Comparison of ENCODE assay signal across 10 cellular contexts in genomic region chr11:117020287-117020686, GRCh38.
A peak's percentile ranks its signal among the peaks of the same experiment; 100 is the strongest.
DNase-seq lines count a peak whose midpoint lies in the region; ATAC-seq, FAIRE-seq and TF ChIP-seq lines count a peak whose summit lies in the region.
"Had no signal": no experiment of that assay in that cellular context is flagged by ENCODE, and none has a peak within 500 bp of the region (broad histone marks: within the 10 kb centered on the region; RNA-seq: fewer than 3 reads in every experiment).

No MANE protein-coding gene starts in this region.

- peaks cover 77% of the 10 kb centered on the region for H3K79me2 ChIP-seq in OCI-LY1 (ENCODE audit: insufficient read depth, low read length)
- H3K79me2 ChIP-seq in hepatocyte, result peaks cover 80% of the 10 kb centered on the region
- peaks cover 11% of the 10 kb centered on the region for H3K79me2 ChIP-seq in mesendoderm (ENCODE audit: control insufficient read depth, insufficient read depth, low read length)

- no peak for FAIRE-seq in D721Med (lab: Jason Lieb, UNC)

- POLR2A ChIA-PET in A673 (lab: Charles Lee; ENCODE audit: low non-redundant PET), result no interaction called here

- WGBS in hepatocyte (ENCODE audit: low lambda C conversion rate, missing lambda C conversion rate), result 94% methylated on average over 1 of the region's 1 CpG
- WGBS in mesendoderm (ENCODE audit: extremely low coverage, insufficient coverage, low lambda C conversion rate), result no CpG with 5 or more reads among the region's 1 CpG

- H3K27me3 ChIP-seq in A673 (replicated peaks; ENCODE audit: insufficient read depth, low read depth, low read length, poor library complexity) (no peaks in the 10 kb centered on the region), OCI-LY1 (ENCODE audit: insufficient read depth, low read length) (no peaks in the 10 kb centered on the region), hepatocyte (no peaks in the 10 kb centered on the region), mesendoderm (ENCODE audit: insufficient read depth, low read length, poor library complexity) (no peaks in the 10 kb centered on the region)

- no peak overlapping the region for H2BK120ac ChIP-seq in mesendoderm (ENCODE audit: low read depth, low read length)

- no peaks in the 10 kb centered on the region for H3K9me2 ChIP-seq in OCI-LY1 (ENCODE audit: low read depth, low read length)
- H3K9me2 ChIP-seq in hepatocyte (replicated peaks; ENCODE audit: insufficient read depth), result no peaks in the 10 kb centered on the region

- H3K4me1 ChIP-seq in A673 (ENCODE audit: insufficient read depth, low read length, poor library complexity, severe bottlenecking) (peaks cover 65% of the 10 kb centered on the region), OCI-LY1 (ENCODE audit: insufficient read depth, low read length, severe bottlenecking) (peaks cover 53% of the 10 kb centered on the region), hepatocyte (ENCODE audit: insufficient read depth) (peaks cover 30% of the 10 kb centered on the region), mesendoderm (ENCODE audit: control insufficient read depth, low read depth, low read length) (no peaks in the 10 kb centered on the region)

- TF ChIP-seq CTCF in A673 (conservative IDR thresholded peaks at IDR 0.05; ENCODE audit: low read depth, low read length) (no peak), OCI-LY1 (IDR thresholded peaks at IDR 0.05; ENCODE audit: low read length) (no peak), hepatocyte (IDR thresholded peaks at IDR 0.05; ENCODE audit: poor library complexity) (no peak), D721Med (IDR thresholded peaks at IDR 0.05; ENCODE audit: insufficient read depth, missing control alignments) (no peak)

- no peak overlapping the region for H3K4me2 ChIP-seq in OCI-LY1 (ENCODE audit: low read length)
- peak overlapping the region; percentile 70 for H3K4me2 ChIP-seq in hepatocyte
- no peak overlapping the region for H3K4me2 ChIP-seq in mesendoderm (ENCODE audit: low read length)

- H4K8ac ChIP-seq in mesendoderm (ENCODE audit: low read depth, low read length), result no peak overlapping the region

- H2BK15ac ChIP-seq in mesendoderm (replicated peaks; ENCODE audit: low read depth), result no peak overlapping the region

- peaks cover 8% of the 10 kb centered on the region for H3K79me1 ChIP-seq in mesendoderm (ENCODE audit: low read length)

- no peak overlapping the region for H4K5ac ChIP-seq in mesendoderm (ENCODE audit: low read length)

- no peaks in the 10 kb centered on the region; the same call in 1 of the 2 replicates for H3F3A ChIP-seq in OCI-LY1 (ENCODE audit: insufficient read depth, low read length)

- no peak overlapping the region for H3K56ac ChIP-seq in mesendoderm (ENCODE audit: low read length)

- H3K9me3 ChIP-seq in A673 (ENCODE audit: low read depth, low read length, poor library complexity, severe bottlenecking), result peaks cover 10% of the 10 kb centered on the region
- no peaks in the 10 kb centered on the region for H3K9me3 ChIP-seq in OCI-LY1 (ENCODE audit: low read length)
- H3K9me3 ChIP-seq in hepatocyte (ENCODE audit: low read depth), result no peaks in the 10 kb centered on the region

- H2AFZ ChIP-seq in OCI-LY1 (ENCODE audit: low read length) (no peak overlapping the region), hepatocyte (no peak overlapping the region)

- H3K4me3 ChIP-seq in A673 (ENCODE audit: low read depth, low read length, poor library complexity, severe bottlenecking), result no peak overlapping the region
- H3K4me3 ChIP-seq in OCI-LY1 (ENCODE audit: low read depth, low read length, poor library complexity, severe bottlenecking), result no peak overlapping the region
- H3K4me3 ChIP-seq in hepatocyte, result no peak overlapping the region
- no peak overlapping the region for H3K4me3 ChIP-seq in mesendoderm (ENCODE audit: low read length)
- H3K4me3 ChIP-seq: skin epidermis had no signal

- H3K36me3 ChIP-seq in A673 (ENCODE audit: insufficient read depth, low read length, poor library complexity, severe bottlenecking) (no peaks in the 10 kb centered on the region), OCI-LY1 (ENCODE audit: insufficient read depth, low read length) (no peaks in the 10 kb centered on the region), hepatocyte (replicated peaks; ENCODE audit: insufficient read depth, low read depth) (no peaks in the 10 kb centered on the region), mesendoderm (ENCODE audit: control insufficient read depth, insufficient read depth, low read length) (no peaks in the 10 kb centered on the region)

- peak overlapping the region; percentile 25 for H3K27ac ChIP-seq in A673 (ENCODE audit: low read depth, low read length, poor library complexity, severe bottlenecking)
- H3K27ac ChIP-seq in OCI-LY1 (ENCODE audit: low read depth, low read length, poor library complexity, severe bottlenecking), result peak overlapping the region; percentile 26
- H3K27ac ChIP-seq in hepatocyte, result peak overlapping the region; percentile 84
- H3K27ac ChIP-seq in mesendoderm (ENCODE audit: low read depth, low read length), result no peak overlapping the region
- H3K27ac ChIP-seq: skin epidermis had no signal

- no peak overlapping the region for H2AK5ac ChIP-seq in mesendoderm (ENCODE audit: low read length)

- H3K9ac ChIP-seq in OCI-LY1 (ENCODE audit: low read length) (no peak overlapping the region), mesendoderm (ENCODE audit: low read length) (no peak overlapping the region)

- no peak overlapping the region for H2BK5ac ChIP-seq in mesendoderm (ENCODE audit: low read length)

- intact Hi-C loops in A673 (cut with micrococcal nuclease; ENCODE audit: unreplicated experiment), result no loop called here

- H4K20me1 ChIP-seq in OCI-LY1 (ENCODE audit: insufficient read depth, low read length) (no peaks in the 10 kb centered on the region), hepatocyte (ENCODE audit: insufficient read depth, poor library complexity, severe bottlenecking) (peaks cover 26% of the 10 kb centered on the region)

- no peak overlapping the region for H3K23ac ChIP-seq in mesendoderm (ENCODE audit: low read length)

- no peak overlapping the region for H3K18ac ChIP-seq in mesendoderm (ENCODE audit: low read length)

- no peak for DNase-seq in A673 (ENCODE audit: low spot score)
- no peak for DNase-seq in hepatocyte (ENCODE audit: low spot score)
- no peak for DNase-seq in CD1c-positive myeloid dendritic cell (ENCODE audit: extremely low spot score)
- DNase-seq in KG1 (lab: John Stamatoyannopoulos, UW), result no peak
- DNase-seq in D721Med (ENCODE audit: insufficient read length, low spot score), result no peak
- DNase-seq in mesendoderm, result no peak

- no peak overlapping the region for H3K4ac ChIP-seq in mesendoderm (ENCODE audit: low read depth, low read length)

- ATAC-seq in GM18502 (IDR thresholded peaks at IDR 0.05; ENCODE audit: poor library complexity, unreplicated experiment), result peak; percentile 49
- ATAC-seq: WTC11 had no signal

- no TSS peak for BruUV-seq in A673 (replicated peaks; lab: Mats Ljungman, UMichigan)

- CTCF ChIA-PET in A673 (lab: Charles Lee), result no interaction called here
